ENCODE assay signal across 14 cellular contexts in the genomic region with DNA sequence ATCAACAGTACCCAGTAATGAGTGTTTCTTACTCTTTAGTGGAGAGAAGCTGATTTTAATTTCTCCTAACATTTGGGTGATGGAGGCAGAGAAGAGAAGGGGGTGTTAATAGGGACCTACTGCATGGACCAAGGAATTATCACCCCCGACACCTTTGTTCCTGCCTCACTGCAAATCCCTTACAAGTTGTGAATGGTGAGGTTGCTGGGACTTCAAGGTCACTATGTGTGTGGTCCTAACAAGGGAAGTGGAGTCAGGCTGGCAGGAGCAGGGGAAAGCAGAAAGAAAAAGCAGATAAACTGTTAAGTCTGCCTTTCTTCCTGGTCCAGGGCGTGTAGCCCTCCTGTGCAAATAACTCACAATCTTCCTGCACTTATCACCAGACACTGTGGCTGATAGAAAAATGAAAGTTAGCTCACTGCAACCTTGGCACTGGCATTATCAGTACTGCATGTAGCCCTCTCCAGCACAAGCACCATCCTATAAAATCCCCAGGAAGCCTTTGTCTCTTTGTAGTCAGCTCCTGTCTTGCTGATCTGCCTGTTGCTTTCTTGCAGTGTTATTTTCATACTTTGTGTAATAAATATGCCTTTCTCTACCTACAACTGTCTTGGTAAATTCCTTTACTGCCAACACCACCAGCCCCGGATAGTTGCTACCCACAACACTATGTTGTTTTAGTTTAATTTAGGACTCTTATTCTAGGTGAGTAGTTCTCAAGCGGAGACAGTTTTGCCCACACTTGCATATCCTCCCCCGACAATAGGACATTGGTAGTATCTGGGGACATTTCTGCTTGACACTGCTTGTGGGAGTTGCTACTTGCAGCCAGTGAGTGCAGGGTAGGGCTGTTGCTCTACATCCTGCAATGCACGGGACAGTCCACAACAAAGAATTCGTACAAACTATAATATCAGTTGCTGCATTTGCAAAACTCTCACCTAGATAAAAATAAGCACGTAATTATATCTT.
DNase-seq lines count a peak whose midpoint lies in the region; ATAC-seq, FAIRE-seq and TF ChIP-seq lines count a peak whose summit lies in the region.
"Had no signal": no experiment of that assay in that cellular context is flagged by ENCODE, and none has a peak within 500 bp of the region (broad histone marks: within the 10 kb centered on the region; RNA-seq: fewer than 3 reads in every experiment).

No MANE protein-coding gene starts in this region.

- peak overlapping the region; percentile 12 for H3K27ac Mint-ChIP-seq in Calu3 (ENCODE audit: unreplicated experiment)

- peaks cover 13 to 18% (median 13%) of the 10 kb centered on the region in 3 donors for H3K4me1 ChIP-seq in pancreas
- H3K4me1 ChIP-seq: BE2C had no signal

- ATAC-seq in SK-N-SH treated with all-trans-retinoic acid at 6 μM for 48 hours (peak; percentile 44; the same call in 2 of the 3 replicates), left ventricle myocardium superior (peak; percentile 81), pancreas (peak in 3 of 4 donors; percentile 68 to 89 (median 73)), GM18909 (IDR thresholded peaks at IDR 0.05; ENCODE audit: poor library complexity, unreplicated experiment) (no peak), GM18907 (IDR thresholded peaks at IDR 0.05; ENCODE audit: unreplicated experiment) (no peak)

- H3K4me3 ChIP-seq in pancreas = no peak overlapping the region
- H3K4me3 ChIP-seq: sigmoid colon had no signal

- intact Hi-C loops in Calu3 (cut with micrococcal nuclease; ENCODE audit: unreplicated experiment) (no loop called here), left ventricle myocardium superior (cut with micrococcal nuclease) (no loop called here), pancreas (cut with DNase I) (no loop called here)

- H3K9me3 Mint-ChIP-seq in Calu3 (ENCODE audit: low read depth, unreplicated experiment) = no peaks in the 10 kb centered on the region

- peaks cover 20% of the 10 kb centered on the region for H3K36me3 Mint-ChIP-seq in Calu3 (ENCODE audit: insufficient read depth, unreplicated experiment)

- no peaks in the 10 kb centered on the region for H3K27me3 ChIP-seq in pancreas
- H3K27me3 ChIP-seq: BE2C, sigmoid colon had no signal

- H3K4me1 Mint-ChIP-seq in Calu3 (ENCODE audit: low read depth, unreplicated experiment) = peaks cover 51% of the 10 kb centered on the region

- 60 to 65% methylated on average over 8 of the region's 8 CpGs for WGBS in pancreas, 2 donors

- H3K27me3 Mint-ChIP-seq in Calu3 (ENCODE audit: unreplicated experiment) = no peaks in the 10 kb centered on the region

- TF ChIP-seq CTCF in Calu3 (IDR thresholded peaks at IDR 0.05; ENCODE audit: unreplicated experiment) (no peak), pancreas (IDR thresholded peaks at IDR 0.05) (no peak)

- no peaks in the 10 kb centered on the region for H3K36me3 ChIP-seq in pancreas
- H3K36me3 ChIP-seq: BE2C, sigmoid colon had no signal

- no TSS peak for BruUV-seq in Calu3 (replicated peaks; lab: Mats Ljungman, UMichigan)

- no peak for FAIRE-seq in pancreas (lab: Jason Lieb, UNC)

- peak overlapping the region in 2 of 4 donors; percentile 27 to 42 for H3K27ac ChIP-seq in pancreas

- CTCF ChIA-PET in Calu3 (lab: Charles Lee) = interaction anchor here (0.6 to 1.4 kb wide), 3 partner anchors 13 to 325 kb away, joined by 3 to 6 read pairs (median 3); no protein-coding TSS in a partner anchor

- H3K9me3 ChIP-seq in pancreas = no peaks in the 10 kb centered on the region
- H3K9me3 ChIP-seq: BE2C, sigmoid colon had no signal

- peak; percentile 17 for DNase-seq in Calu3
- no peak for DNase-seq in left ventricle myocardium superior
- no peak for DNase-seq in pancreas
- DNase-seq in SW480 (ENCODE audit: low spot score) = no peak
- DNase-seq in HuH-7.5 (ENCODE audit: low spot score) = no peak
- DNase-seq: activated T-cell treated with anti-CD3 and anti-CD28 coated beads, Interleukin-2, amount 50 U/mL, for 1 hour; BE2C; cortex of kidney; KBM-7; sigmoid colon; T-helper 9 cell had no signal

- H3K4me3 Mint-ChIP-seq in Calu3 (ENCODE audit: low read depth, unreplicated experiment) = no peak overlapping the region

TF ChIP-seq in SK-N-SH treated with all-trans-retinoic acid at 6 μM for 48 hours, 23 proteins besides CTCF, POLR2A, EP300 and RAD21:
- TF ChIP-seq ZFP30 (CRISPR knock-in tag; IDR thresholded peaks at IDR 0.05) = no peak
- no peak for TF ChIP-seq OSR1 (CRISPR knock-in tag; IDR thresholded peaks at IDR 0.05)
- no peak for TF ChIP-seq CSDC2 (CRISPR knock-in tag; IDR thresholded peaks at IDR 0.05)
- no peak for TF ChIP-seq RARB (CRISPR knock-in tag; IDR thresholded peaks at IDR 0.05)
- no peak for TF ChIP-seq ISL1 (CRISPR knock-in tag; IDR thresholded peaks at IDR 0.05)
- TF ChIP-seq ZC3H10 (CRISPR knock-in tag; IDR thresholded peaks at IDR 0.05) = no peak
- TF ChIP-seq, protein P1, sequence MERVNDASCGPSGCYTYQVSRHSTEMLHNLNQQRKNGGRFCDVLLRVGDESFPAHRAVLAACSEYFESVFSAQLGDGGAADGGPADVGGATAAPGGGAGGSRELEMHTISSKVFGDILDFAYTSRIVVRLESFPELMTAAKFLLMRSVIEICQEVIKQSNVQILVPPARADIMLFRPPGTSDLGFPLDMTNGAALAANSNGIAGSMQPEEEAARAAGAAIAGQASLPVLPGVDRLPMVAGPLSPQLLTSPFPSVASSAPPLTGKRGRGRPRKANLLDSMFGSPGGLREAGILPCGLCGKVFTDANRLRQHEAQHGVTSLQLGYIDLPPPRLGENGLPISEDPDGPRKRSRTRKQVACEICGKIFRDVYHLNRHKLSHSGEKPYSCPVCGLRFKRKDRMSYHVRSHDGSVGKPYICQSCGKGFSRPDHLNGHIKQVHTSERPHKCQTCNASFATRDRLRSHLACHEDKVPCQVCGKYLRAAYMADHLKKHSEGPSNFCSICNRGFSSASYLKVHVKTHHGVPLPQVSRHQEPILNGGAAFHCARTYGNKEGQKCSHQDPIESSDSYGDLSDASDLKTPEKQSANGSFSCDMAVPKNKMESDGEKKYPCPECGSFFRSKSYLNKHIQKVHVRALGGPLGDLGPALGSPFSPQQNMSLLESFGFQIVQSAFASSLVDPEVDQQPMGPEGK (CRISPR knock-in tag; IDR thresholded peaks at IDR 0.05; ENCODE audit: borderline replicate concordance) = no peak
- TF ChIP-seq ARNTL (CRISPR knock-in tag; IDR thresholded peaks at IDR 0.05; ENCODE audit: borderline replicate concordance, low read depth) = no peak
- no peak for TF ChIP-seq ZNF8 (CRISPR knock-in tag; IDR thresholded peaks at IDR 0.05)
- TF ChIP-seq ZFP3 (CRISPR knock-in tag; IDR thresholded peaks at IDR 0.05) = no peak
- TF ChIP-seq GLIS3 (CRISPR knock-in tag; IDR thresholded peaks at IDR 0.05) = no peak
- TF ChIP-seq BACH2 (CRISPR knock-in tag; IDR thresholded peaks at IDR 0.05; ENCODE audit: borderline replicate concordance) = no peak
- TF ChIP-seq SNAI2 (CRISPR knock-in tag; IDR thresholded peaks at IDR 0.05) = no peak
- TF ChIP-seq, protein P2, sequence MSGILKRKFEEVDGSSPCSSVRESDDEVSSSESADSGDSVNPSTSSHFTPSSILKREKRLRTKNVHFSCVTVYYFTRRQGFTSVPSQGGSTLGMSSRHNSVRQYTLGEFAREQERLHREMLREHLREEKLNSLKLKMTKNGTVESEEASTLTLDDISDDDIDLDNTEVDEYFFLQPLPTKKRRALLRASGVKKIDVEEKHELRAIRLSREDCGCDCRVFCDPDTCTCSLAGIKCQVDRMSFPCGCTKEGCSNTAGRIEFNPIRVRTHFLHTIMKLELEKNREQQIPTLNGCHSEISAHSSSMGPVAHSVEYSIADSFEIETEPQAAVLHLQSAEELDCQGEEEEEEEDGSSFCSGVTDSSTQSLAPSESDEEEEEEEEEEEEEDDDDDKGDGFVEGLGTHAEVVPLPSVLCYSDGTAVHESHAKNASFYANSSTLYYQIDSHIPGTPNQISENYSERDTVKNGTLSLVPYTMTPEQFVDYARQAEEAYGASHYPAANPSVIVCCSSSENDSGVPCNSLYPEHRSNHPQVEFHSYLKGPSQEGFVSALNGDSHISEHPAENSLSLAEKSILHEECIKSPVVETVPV (CRISPR knock-in tag; IDR thresholded peaks at IDR 0.05) = no peak
- TF ChIP-seq, protein P3, sequence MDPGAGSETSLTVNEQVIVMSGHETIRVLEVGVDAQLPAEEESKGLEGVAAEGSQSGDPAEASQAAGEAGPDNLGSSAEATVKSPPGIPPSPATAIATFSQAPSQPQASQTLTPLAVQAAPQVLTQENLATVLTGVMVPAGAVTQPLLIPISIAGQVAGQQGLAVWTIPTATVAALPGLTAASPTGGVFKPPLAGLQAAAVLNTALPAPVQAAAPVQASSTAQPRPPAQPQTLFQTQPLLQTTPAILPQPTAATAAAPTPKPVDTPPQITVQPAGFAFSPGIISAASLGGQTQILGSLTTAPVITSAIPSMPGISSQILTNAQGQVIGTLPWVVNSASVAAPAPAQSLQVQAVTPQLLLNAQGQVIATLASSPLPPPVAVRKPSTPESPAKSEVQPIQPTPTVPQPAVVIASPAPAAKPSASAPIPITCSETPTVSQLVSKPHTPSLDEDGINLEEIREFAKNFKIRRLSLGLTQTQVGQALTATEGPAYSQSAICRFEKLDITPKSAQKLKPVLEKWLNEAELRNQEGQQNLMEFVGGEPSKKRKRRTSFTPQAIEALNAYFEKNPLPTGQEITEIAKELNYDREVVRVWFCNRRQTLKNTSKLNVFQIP (CRISPR knock-in tag; IDR thresholded peaks at IDR 0.05; ENCODE audit: borderline replicate concordance, low read depth) = no peak

Comparison
In these comparisons a context has a peak if more than half of its experiments do, and no peak if none do; other contexts are left out.
1. ATAC-seq: peak in SK-N-SH treated with all-trans-retinoic acid at 6 μM for 48 hours (single experiment), left ventricle myocardium superior (single experiment) and pancreas (3 of 4); none in GM18909 (single experiment) and GM18907 (single experiment).